In the genomic region with DNA sequence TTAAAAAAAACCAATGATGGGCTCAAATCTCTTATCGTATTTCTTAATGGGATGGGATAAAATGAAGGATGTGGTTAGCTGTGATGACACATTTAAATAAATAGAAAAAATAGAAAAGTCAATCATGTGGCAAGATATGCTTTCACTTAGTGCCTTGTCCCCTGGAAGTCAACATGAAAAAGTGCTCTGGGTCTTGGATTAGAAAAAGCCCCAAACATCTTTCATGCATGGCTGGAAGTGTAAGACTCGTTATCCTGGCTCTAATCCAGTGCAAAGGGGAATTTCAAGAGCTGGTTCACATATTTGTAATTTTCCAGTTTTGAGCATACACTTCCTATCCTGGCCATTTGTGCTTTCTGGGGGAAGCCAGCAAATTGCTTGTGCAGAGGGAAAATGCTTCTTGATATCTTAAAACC, we compare ENCODE assay signal across 9 cellular contexts.
A peak's percentile ranks its signal among the peaks of the same experiment; 100 is the strongest.
DNase-seq lines count a peak whose midpoint lies in the region; ATAC-seq and TF ChIP-seq lines count a peak whose summit lies in the region.
"Had no signal": no experiment of that assay in that cellular context is flagged by ENCODE, and none has a peak within 500 bp of the region (broad histone marks: within the 10 kb centered on the region; RNA-seq: fewer than 3 reads in every experiment).

No MANE protein-coding gene starts in this region.

- DNase-seq in NCI-H446 (lab: John Stamatoyannopoulos, UW) (peak; percentile 46 to 86), fibroblast of the aortic adventitia (ENCODE audit: low read depth) (peak; percentile 86), skeletal muscle cell (ENCODE audit: low read depth) (peak; percentile 53), GM10248 (ENCODE audit: extremely low spot score) (no peak), NCI-H2081 treated with DMSO at 0.1 percent for 48 hours (lab: John Stamatoyannopoulos, UW) (no peak)
- DNase-seq: amygdala had no signal

- H3K4me3 ChIP-seq in fibroblast of the aortic adventitia (ENCODE audit: low read depth, low read length): no peak overlapping the region
- no peak overlapping the region for H3K4me3 ChIP-seq in skeletal muscle cell (ENCODE audit: low read depth, low read length)
- H3K4me3 ChIP-seq: lung had no signal

- ATAC-seq in GM21717 (IDR thresholded peaks at IDR 0.05; ENCODE audit: unreplicated experiment) (peak; percentile 49), GM19395 (IDR thresholded peaks at IDR 0.05; ENCODE audit: unreplicated experiment) (no peak)

- CTCF ChIA-PET in GM10248 (lab: Yijun Ruan, JAX): interaction anchor here (1.0 to 2.0 kb wide), 3 partner anchors 11 to 34 kb away, joined by 3 to 4 read pairs (median 4); no protein-coding TSS in a partner anchor

- POLR2A ChIA-PET in GM10248 (lab: Yijun Ruan, JAX): interaction anchor here (0.5 kb wide), 1 partner anchor 8 kb away, joined by 5 read pairs; no protein-coding TSS in a partner anchor

- TF ChIP-seq CTCF in fibroblast of the aortic adventitia (IDR thresholded peaks at IDR 0.05; ENCODE audit: insufficient read depth, low read length) (no peak), GM10248 (IDR thresholded peaks at IDR 0.05; ENCODE audit: control extremely low read depth, extremely low read depth, low read depth, missing control alignments) (no peak)

Comparison
In these comparisons a context has a peak if more than half of its experiments do, and no peak if none do; other contexts are left out.
1. DNase-seq: peak in NCI-H446 (2 of 2), fibroblast of the aortic adventitia (single experiment) and skeletal muscle cell (single experiment); none in GM10248 (single experiment) and NCI-H2081 treated with DMSO at 0.1 percent for 48 hours (single experiment).